ENCODE assay signal across 9 cellular contexts in the genomic region with DNA sequence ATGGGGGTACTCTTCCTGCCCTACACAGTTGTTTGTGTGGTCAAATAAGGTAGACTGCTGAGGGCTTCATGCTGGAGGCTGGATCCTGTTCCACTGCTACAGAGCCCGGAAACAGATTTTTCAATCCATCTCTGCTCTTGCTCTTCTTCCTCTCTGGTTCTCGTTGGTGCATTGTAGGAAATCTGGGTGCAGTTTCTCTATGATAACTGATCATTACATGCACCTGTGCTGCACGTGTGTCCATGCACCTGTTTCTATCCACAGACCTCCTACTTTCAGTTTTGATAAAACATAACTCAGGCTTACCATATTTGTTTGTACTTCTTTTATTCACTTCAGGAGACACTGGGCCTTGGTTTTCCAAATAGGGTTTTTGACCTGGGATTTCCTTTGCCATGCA.
"Had no signal": no experiment of that assay in that cellular context is flagged by ENCODE, and none has a peak within 500 bp of the region (broad histone marks: within the 10 kb centered on the region; RNA-seq: fewer than 3 reads in every experiment).

No MANE protein-coding gene starts in this region.

- H3K4me3 ChIP-seq: GM23248, HAP-1, K562 had no signal

- H3K9ac ChIP-seq: GM23248 had no signal

- H3K27ac ChIP-seq: GM23248, HL-60 had no signal

- H3K9me3 ChIP-seq: HAP-1 had no signal

- H3K36me3 ChIP-seq: HAP-1 had no signal

- H2AFZ ChIP-seq: GM23248 had no signal

- DNase-seq: GM23248, GOT3, H7, HFFc6, IMR-90 had no signal

- H3K9me3 Mint-ChIP-seq: HFFc6 had no signal

- H3K27ac Mint-ChIP-seq: HFFc6 had no signal

- H3K4me3 Mint-ChIP-seq: HFFc6 had no signal

- ATAC-seq: HCT116, K562 had no signal

- FAIRE-seq: K562 had no signal

- H3K4me1 ChIP-seq: HAP-1 had no signal
